In genomic region chr2:74361327-74361726, GRCh38 we compare ENCODE assay signal across 1 cellular context.
TF ChIP-seq lines count a peak whose summit lies in the region.

No MANE protein-coding gene starts in this region.

TF ChIP-seq in HCT116, 20 proteins besides CTCF, POLR2A, EP300 and RAD21 (continued from another document):
- TF ChIP-seq ZNF274 (IDR thresholded peaks at IDR 0.05; ENCODE audit: low read depth, low read length) (no peak), MAX (IDR thresholded peaks at IDR 0.05) (no peak), SRF (IDR thresholded peaks at IDR 0.05; ENCODE audit: low read depth) (no peak), ELF1 (IDR thresholded peaks at IDR 0.05; ENCODE audit: borderline replicate concordance, low read depth) (no peak), SP1 (IDR thresholded peaks at IDR 0.05; ENCODE audit: low read depth) (no peak), REST (IDR thresholded peaks at IDR 0.05; ENCODE audit: low read depth) (no peak), CEBPB (IDR thresholded peaks at IDR 0.05; ENCODE audit: low read depth) (no peak)
TF ChIP-seq in HCT116: peak in this region for 0.
